24 cellular contexts compared by ENCODE assay signal in genomic region chr20:37733416-37733815, GRCh38.
"Had no signal": no experiment of that assay in that cellular context is flagged by ENCODE, and none has a peak within 500 bp of the region (broad histone marks: within the 10 kb centered on the region; RNA-seq: fewer than 3 reads in every experiment).

No MANE protein-coding gene starts in this region.

- H3K4me3 Mint-ChIP-seq: central memory CD8-positive, alpha-beta T cell; memory B cell; naive thymus-derived CD4-positive, alpha-beta T cell; nephron; neural progenitor cell; stimulated activated naive B cell treated with anti-CD40 and anti-IgM and Interleukin-4, amounts not matched to agents 10 μg/mL and 1 μg/mL and 100 μg/mL, for 72 hours; stimulated activated naive CD8-positive, alpha-beta T cell treated with anti-CD3 and anti-CD28 coated beads, Interleukin-15, Interleukin-2, amounts not matched to agents 100 ng/mL and 50 ng/mL, for 24 hours had no signal

- H3K9me3 ChIP-seq: esophagus muscularis mucosa, prostate gland, right lobe of liver, suprapubic skin, thyroid gland, vagina had no signal

- H3K27ac ChIP-seq: coronary artery, neural progenitor cell, right lobe of liver, suprapubic skin, thyroid gland, vagina had no signal

- H3K4me1 ChIP-seq: prostate gland, suprapubic skin, thyroid gland had no signal

- H3K36me3 ChIP-seq: prostate gland had no signal

- H3K27ac Mint-ChIP-seq: memory B cell; naive thymus-derived CD4-positive, alpha-beta T cell; neural progenitor cell; stimulated activated naive B cell treated with anti-CD40 and anti-IgM and Interleukin-4, amounts not matched to agents 10 μg/mL and 1 μg/mL and 100 μg/mL, for 72 hours; stimulated activated naive CD8-positive, alpha-beta T cell treated with anti-CD3 and anti-CD28 coated beads, Interleukin-15, Interleukin-2, amounts not matched to agents 100 ng/mL and 50 ng/mL, for 24 hours had no signal

- H3K27me3 Mint-ChIP-seq: central memory CD8-positive, alpha-beta T cell; memory B cell; naive thymus-derived CD4-positive, alpha-beta T cell; stimulated activated naive B cell treated with anti-CD40 and anti-IgM and Interleukin-4, amounts not matched to agents 10 μg/mL and 1 μg/mL and 100 μg/mL, for 72 hours; stimulated activated naive CD8-positive, alpha-beta T cell treated with anti-CD3 and anti-CD28 coated beads, Interleukin-15, Interleukin-2, amounts not matched to agents 100 ng/mL and 50 ng/mL, for 24 hours had no signal

- H3K27me3 ChIP-seq: esophagus muscularis mucosa, neural progenitor cell, right lobe of liver, suprapubic skin, thyroid gland, vagina had no signal

- H3K9ac ChIP-seq: neural progenitor cell had no signal

- H3K4me2 ChIP-seq: neural progenitor cell had no signal

- H3K9me3 Mint-ChIP-seq: central memory CD8-positive, alpha-beta T cell; memory B cell; nephron; neural progenitor cell; stimulated activated naive B cell treated with anti-CD40 and anti-IgM and Interleukin-4, amounts not matched to agents 10 μg/mL and 1 μg/mL and 100 μg/mL, for 72 hours; stimulated activated naive CD8-positive, alpha-beta T cell treated with anti-CD3 and anti-CD28 coated beads, Interleukin-15, Interleukin-2, amounts not matched to agents 100 ng/mL and 50 ng/mL, for 24 hours had no signal

- H2AFZ ChIP-seq: neural progenitor cell had no signal

- DNase-seq: effector CD4-positive, alpha-beta T cell; foreskin melanocyte; glutamatergic neuron; naive thymus-derived CD4-positive, alpha-beta T cell; retina; right lobe of liver; small intestine; stimulated activated CD4-positive, alpha-beta T cell treated with anti-CD3 and anti-CD28 coated beads, Interleukin-15, amount 100 ng/mL, for 24 hours; stimulated activated CD4-positive, alpha-beta T cell treated with anti-CD3 and anti-CD28 coated beads, Interleukin-2, amount 100 ng/mL, for 48 hours; stimulated activated naive B cell treated with anti-CD40 and anti-IgM and Interleukin-4, amounts not matched to agents 10 μg/mL and 1 μg/mL and 100 μg/mL, for 72 hours; thyroid gland; trophoblast cell had no signal

- ATAC-seq: naive thymus-derived CD4-positive, alpha-beta T cell; stimulated activated naive B cell treated with anti-CD40 and anti-IgM and Interleukin-4, amounts not matched to agents 10 μg/mL and 1 μg/mL and 100 μg/mL, for 72 hours had no signal

- FAIRE-seq: keratinocyte, small intestine had no signal

- H3K4me3 ChIP-seq: coronary artery, esophagus muscularis mucosa, lung, neural progenitor cell, prostate gland, right lobe of liver, suprapubic skin, thyroid gland, vagina had no signal
